In genomic region chr2:126389446-126389845, GRCh38 we compare ENCODE assay signal across 24 cellular contexts.
DNase-seq lines count a peak whose midpoint lies in the region; ATAC-seq and TF ChIP-seq lines count a peak whose summit lies in the region.
"Had no signal": no experiment of that assay in that cellular context is flagged by ENCODE, and none has a peak within 500 bp of the region (broad histone marks: within the 10 kb centered on the region; RNA-seq: fewer than 3 reads in every experiment).

No MANE protein-coding gene starts in this region.

- H3K79me2 ChIP-seq in mesendoderm (ENCODE audit: control insufficient read depth, insufficient read depth, low read length) = no peaks in the 10 kb centered on the region

- no peak overlapping the region for H3K4me3 Mint-ChIP-seq in activated CD8-positive, alpha-beta T cell treated with anti-CD3 and anti-CD28 coated beads for 36 hours
- no peak overlapping the region for H3K4me3 Mint-ChIP-seq in activated CD8-positive, alpha-beta T cell treated with anti-CD3 and anti-CD28 coated beads, Interleukin-2, amount 10 ng/mL, durations not matched to agents 7 days and 5 days
- H3K4me3 Mint-ChIP-seq in activated naive CD4-positive, alpha-beta T cell treated with anti-CD3 and anti-CD28 coated beads for 36 hours = no peak overlapping the region
- H3K4me3 Mint-ChIP-seq: CD14-positive monocyte; CD4-positive, alpha-beta memory T cell; CD4-positive, CD25-positive, alpha-beta regulatory T cell; CD8-positive, alpha-beta memory T cell had no signal

- H4K8ac ChIP-seq in mesendoderm (ENCODE audit: low read depth, low read length) = no peak overlapping the region

- H3K4me3 ChIP-seq in mesendoderm (ENCODE audit: low read length) = no peak overlapping the region
- H3K4me3 ChIP-seq: BLaER1, GM12878 had no signal

- POLR2A ChIA-PET in activated CD8-positive, alpha-beta T cell treated with anti-CD3 and anti-CD28 coated beads for 36 hours (lab: Charles Lee) = no interaction called here
- POLR2A ChIA-PET in activated CD8-positive, alpha-beta T cell treated with anti-CD3 and anti-CD28 coated beads, Interleukin-2, amount 10 ng/mL, durations not matched to agents 7 days and 5 days (lab: Charles Lee) = no interaction called here

- no peaks in the 10 kb centered on the region for H3K79me1 ChIP-seq in mesendoderm (ENCODE audit: low read length)

- no peak for DNase-seq in activated CD8-positive, alpha-beta T cell treated with anti-CD3 and anti-CD28 coated beads for 36 hours
- no peak for DNase-seq in activated CD8-positive, alpha-beta T cell treated with anti-CD3 and anti-CD28 coated beads, Interleukin-2, amount 10 ng/mL, durations not matched to agents 7 days and 5 days
- no peak for DNase-seq in activated naive CD4-positive, alpha-beta T cell treated with anti-CD3 and anti-CD28 coated beads, Interleukin-2, amount 50 U/mL, for 72 hours (ENCODE audit: low spot score in 2 of 2)
- no peak for DNase-seq in activated naive CD4-positive, alpha-beta T cell treated with anti-CD3 and anti-CD28 coated beads for 36 hours
- DNase-seq in mesendoderm = no peak
- DNase-seq: 8988T; ACHN; BE2C; C1 segment of cervical spinal cord; CD4-positive, alpha-beta memory T cell; CD4-positive, CD25-positive, alpha-beta regulatory T cell; CD8-positive, alpha-beta memory T cell; COR-L47; DMS 273 treated with DMSO at 0.1 percent for 48 hours; DMS153; DMS53; DMS79; DND-41; EL; GDM1 had no signal

- intact Hi-C loops in activated CD8-positive, alpha-beta T cell treated with anti-CD3 and anti-CD28 coated beads for 36 hours (cut with micrococcal nuclease) = no loop called here
- intact Hi-C loops in activated naive CD4-positive, alpha-beta T cell treated with anti-CD3 and anti-CD28 coated beads for 36 hours (cut with micrococcal nuclease) = no loop called here

- no peak overlapping the region for H3K27ac ChIP-seq in mesendoderm (ENCODE audit: low read depth, low read length)
- H3K27ac ChIP-seq: BLaER1 had no signal

- no peaks in the 10 kb centered on the region for H3K4me1 Mint-ChIP-seq in activated CD8-positive, alpha-beta T cell treated with anti-CD3 and anti-CD28 coated beads for 36 hours (ENCODE audit: low read depth)
- H3K4me1 Mint-ChIP-seq in activated CD8-positive, alpha-beta T cell treated with anti-CD3 and anti-CD28 coated beads, Interleukin-2, amount 10 ng/mL, durations not matched to agents 7 days and 5 days (ENCODE audit: low read depth) = no peaks in the 10 kb centered on the region
- peaks cover 5% of the 10 kb centered on the region for H3K4me1 Mint-ChIP-seq in activated naive CD4-positive, alpha-beta T cell treated with anti-CD3 and anti-CD28 coated beads for 36 hours (ENCODE audit: low read depth)
- H3K4me1 Mint-ChIP-seq: CD14-positive monocyte; CD4-positive, alpha-beta memory T cell; CD4-positive, CD25-positive, alpha-beta regulatory T cell; CD8-positive, alpha-beta memory T cell had no signal

- no peak overlapping the region for H3K4ac ChIP-seq in mesendoderm (ENCODE audit: low read depth, low read length)

- H4K5ac ChIP-seq in mesendoderm (ENCODE audit: low read length) = no peak overlapping the region

- no peak overlapping the region for H3K27ac Mint-ChIP-seq in activated CD8-positive, alpha-beta T cell treated with anti-CD3 and anti-CD28 coated beads for 36 hours
- H3K27ac Mint-ChIP-seq in activated CD8-positive, alpha-beta T cell treated with anti-CD3 and anti-CD28 coated beads, Interleukin-2, amount 10 ng/mL, durations not matched to agents 7 days and 5 days = no peak overlapping the region
- H3K27ac Mint-ChIP-seq in activated naive CD4-positive, alpha-beta T cell treated with anti-CD3 and anti-CD28 coated beads, Interleukin-2, amount 50 U/mL, for 72 hours = no peak overlapping the region
- H3K27ac Mint-ChIP-seq in activated naive CD4-positive, alpha-beta T cell treated with anti-CD3 and anti-CD28 coated beads for 36 hours = no peak overlapping the region
- H3K27ac Mint-ChIP-seq: CD14-positive monocyte; CD4-positive, alpha-beta memory T cell; CD8-positive, alpha-beta memory T cell had no signal

- H3K56ac ChIP-seq in mesendoderm (ENCODE audit: low read length) = no peak overlapping the region

- peak overlapping the region; percentile 54 for H2BK120ac ChIP-seq in mesendoderm (ENCODE audit: low read depth, low read length)

- peaks cover 5% of the 10 kb centered on the region for H3K27me3 Mint-ChIP-seq in activated CD8-positive, alpha-beta T cell treated with anti-CD3 and anti-CD28 coated beads for 36 hours
- H3K27me3 Mint-ChIP-seq in activated CD8-positive, alpha-beta T cell treated with anti-CD3 and anti-CD28 coated beads, Interleukin-2, amount 10 ng/mL, durations not matched to agents 7 days and 5 days (ENCODE audit: low read depth) = peaks cover 4% of the 10 kb centered on the region
- peaks cover 8% of the 10 kb centered on the region for H3K27me3 Mint-ChIP-seq in activated naive CD4-positive, alpha-beta T cell treated with anti-CD3 and anti-CD28 coated beads for 36 hours (ENCODE audit: low read depth)
- H3K27me3 Mint-ChIP-seq: CD4-positive, CD25-positive, alpha-beta regulatory T cell had no signal

- H3K36me3 Mint-ChIP-seq in activated CD8-positive, alpha-beta T cell treated with anti-CD3 and anti-CD28 coated beads for 36 hours (ENCODE audit: low read depth) = no peaks in the 10 kb centered on the region
- H3K36me3 Mint-ChIP-seq in activated CD8-positive, alpha-beta T cell treated with anti-CD3 and anti-CD28 coated beads, Interleukin-2, amount 10 ng/mL, durations not matched to agents 7 days and 5 days (ENCODE audit: low read depth) = no peaks in the 10 kb centered on the region
- H3K36me3 Mint-ChIP-seq in activated naive CD4-positive, alpha-beta T cell treated with anti-CD3 and anti-CD28 coated beads, Interleukin-2, amount 50 U/mL, for 72 hours = peaks cover 18 to 21% of the 10 kb centered on the region in 2 donors
- peaks cover 7% of the 10 kb centered on the region for H3K36me3 Mint-ChIP-seq in activated naive CD4-positive, alpha-beta T cell treated with anti-CD3 and anti-CD28 coated beads for 36 hours (ENCODE audit: low read depth)
- H3K36me3 Mint-ChIP-seq: CD14-positive monocyte; CD4-positive, alpha-beta memory T cell; CD4-positive, CD25-positive, alpha-beta regulatory T cell; CD8-positive, alpha-beta memory T cell had no signal

- no peak overlapping the region for H3K4me2 ChIP-seq in mesendoderm (ENCODE audit: low read length)
- H3K4me2 ChIP-seq: BLaER1 had no signal

- H3K4me1 ChIP-seq in mesendoderm (ENCODE audit: control insufficient read depth, low read depth, low read length) = no peaks in the 10 kb centered on the region
- H3K4me1 ChIP-seq: BE2C, BLaER1 had no signal

- no peak overlapping the region for H3K18ac ChIP-seq in mesendoderm (ENCODE audit: low read length)

- no peak overlapping the region for H2BK5ac ChIP-seq in mesendoderm (ENCODE audit: low read length)

- H3K23ac ChIP-seq in mesendoderm (ENCODE audit: low read length) = no peak overlapping the region

- TF ChIP-seq CTCF in activated CD8-positive, alpha-beta T cell treated with anti-CD3 and anti-CD28 coated beads for 36 hours (IDR thresholded peaks at IDR 0.05) = no peak

- no peak overlapping the region for H3K9ac ChIP-seq in mesendoderm (ENCODE audit: low read length)
- H3K9ac ChIP-seq: BLaER1 had no signal

- H2AK5ac ChIP-seq in mesendoderm (ENCODE audit: low read length) = no peak overlapping the region

- no peaks in the 10 kb centered on the region for H3K36me3 ChIP-seq in mesendoderm (ENCODE audit: control insufficient read depth, insufficient read depth, low read length)
- H3K36me3 ChIP-seq: BE2C, BLaER1 had no signal

- H3K27me3 ChIP-seq in mesendoderm (ENCODE audit: insufficient read depth, low read length, poor library complexity) = no peaks in the 10 kb centered on the region
- H3K27me3 ChIP-seq: BE2C, BLaER1 had no signal

- no peak overlapping the region for H2BK15ac ChIP-seq in mesendoderm (replicated peaks; ENCODE audit: low read depth)

- WGBS in mesendoderm (ENCODE audit: extremely low coverage, insufficient coverage, low lambda C conversion rate) = no CpG with 5 or more reads among the region's 1 CpG

- peaks cover 18% of the 10 kb centered on the region for H3K9me3 Mint-ChIP-seq in activated CD8-positive, alpha-beta T cell treated with anti-CD3 and anti-CD28 coated beads for 36 hours
- H3K9me3 Mint-ChIP-seq in activated CD8-positive, alpha-beta T cell treated with anti-CD3 and anti-CD28 coated beads, Interleukin-2, amount 10 ng/mL, durations not matched to agents 7 days and 5 days (ENCODE audit: insufficient read depth) = peaks cover 8% of the 10 kb centered on the region
- H3K9me3 Mint-ChIP-seq in activated naive CD4-positive, alpha-beta T cell treated with anti-CD3 and anti-CD28 coated beads, Interleukin-2, amount 50 U/mL, for 72 hours = peaks cover 15 to 18% of the 10 kb centered on the region in 2 donors
- peaks cover 16% of the 10 kb centered on the region for H3K9me3 Mint-ChIP-seq in activated naive CD4-positive, alpha-beta T cell treated with anti-CD3 and anti-CD28 coated beads for 36 hours

- ATAC-seq in activated CD8-positive, alpha-beta T cell treated with anti-CD3 and anti-CD28 coated beads for 36 hours = peak; percentile 27
- no peak for ATAC-seq in activated CD8-positive, alpha-beta T cell treated with anti-CD3 and anti-CD28 coated beads, Interleukin-2, amount 10 ng/mL, durations not matched to agents 7 days and 5 days
- ATAC-seq in activated naive CD4-positive, alpha-beta T cell treated with anti-CD3 and anti-CD28 coated beads, Interleukin-2, amount 50 U/mL, for 72 hours = peak; percentile 37 to 53
- no peak for ATAC-seq in HG02970 (IDR thresholded peaks at IDR 0.05; ENCODE audit: low FRiP score, unreplicated experiment)
- ATAC-seq: GM12878 had no signal

- CTCF ChIA-PET in activated CD8-positive, alpha-beta T cell treated with anti-CD3 and anti-CD28 coated beads for 36 hours (lab: Charles Lee) = no interaction called here
- CTCF ChIA-PET in activated CD8-positive, alpha-beta T cell treated with anti-CD3 and anti-CD28 coated beads, Interleukin-2, amount 10 ng/mL, durations not matched to agents 7 days and 5 days (lab: Charles Lee) = no interaction called here
- CTCF ChIA-PET in activated naive CD4-positive, alpha-beta T cell treated with anti-CD3 and anti-CD28 coated beads for 36 hours (lab: Charles Lee) = no interaction called here

Comparison
In these comparisons a context has a peak if more than half of its experiments do, and no peak if none do; other contexts are left out.
1. ATAC-seq: peak in activated CD8-positive, alpha-beta T cell treated with anti-CD3 and anti-CD28 coated beads for 36 hours (single experiment) and activated naive CD4-positive, alpha-beta T cell treated with anti-CD3 and anti-CD28 coated beads, Interleukin-2, amount 50 U/mL, for 72 hours (2 of 2); none in activated CD8-positive, alpha-beta T cell treated with anti-CD3 and anti-CD28 coated beads, Interleukin-2, amount 10 ng/mL, durations not matched to agents 7 days and 5 days (single experiment) and HG02970 (single experiment).